Comparison of ENCODE assay signal across 31 cellular contexts in genomic region chr2:213644926-213645325, GRCh38.
"Had no signal": no experiment of that assay in that cellular context is flagged by ENCODE, and none has a peak within 500 bp of the region (broad histone marks: within the 10 kb centered on the region; RNA-seq: fewer than 3 reads in every experiment).

No MANE protein-coding gene starts in this region.

- H3K27ac Mint-ChIP-seq: immature natural killer cell; mesothelial cell of epicardium; naive B cell; natural killer cell; nephron progenitor cell; neural progenitor cell; stimulated activated naive B cell treated with anti-CD40 and anti-IgM and Interleukin-4, amounts not matched to agents 10 μg/mL and 1 μg/mL and 100 μg/mL, for 72 hours; type B pancreatic cell had no signal

- H3K4me1 ChIP-seq: left lung, lower lobe of right lung, right atrium auricular region, right lobe of liver, stomach, testis, uterus had no signal

- H3K36me3 Mint-ChIP-seq: mesothelial cell of epicardium; naive B cell; neural progenitor cell; stimulated activated naive B cell treated with anti-CD40 and anti-IgM and Interleukin-4, amounts not matched to agents 10 μg/mL and 1 μg/mL and 100 μg/mL, for 72 hours; type B pancreatic cell had no signal

- H3K4me3 ChIP-seq: left lung, lower lobe of right lung, neural progenitor cell, ovary, right atrium auricular region, right lobe of liver, smooth muscle cell, stomach, testis, tibial artery, uterus had no signal

- H3K36me3 ChIP-seq: left lung, lower lobe of right lung, neural progenitor cell, neutrophil, ovary, right atrium auricular region, right lobe of liver, stomach, tibial artery, uterus had no signal

- H3K4me1 Mint-ChIP-seq: immature natural killer cell; mesothelial cell of epicardium; naive B cell; natural killer cell; neural progenitor cell; stimulated activated naive B cell treated with anti-CD40 and anti-IgM and Interleukin-4, amounts not matched to agents 10 μg/mL and 1 μg/mL and 100 μg/mL, for 72 hours had no signal

- ATAC-seq: left colon; left lung; natural killer cell; right lobe of liver; stimulated activated naive B cell treated with anti-CD40 and anti-IgM and Interleukin-4, amounts not matched to agents 10 μg/mL and 1 μg/mL and 100 μg/mL, for 72 hours; stimulated activated naive CD8-positive, alpha-beta T cell treated with anti-CD3 and anti-CD28 coated beads, Interleukin-15, Interleukin-2, amounts not matched to agents 100 U/mL and 50 U/mL, for 24 hours had no signal

- H3K27ac ChIP-seq: left lung, lower lobe of right lung, neural progenitor cell, neutrophil, ovary, right atrium auricular region, right lobe of liver, stomach, testis, tibial artery, uterus had no signal

- H3K27me3 Mint-ChIP-seq: naive B cell; progenitor cell of endocrine pancreas; stimulated activated naive B cell treated with anti-CD40 and anti-IgM and Interleukin-4, amounts not matched to agents 10 μg/mL and 1 μg/mL and 100 μg/mL, for 72 hours; type B pancreatic cell had no signal

- H3K4me3 Mint-ChIP-seq: immature natural killer cell; mesothelial cell of epicardium; naive B cell; natural killer cell; nephron progenitor cell; neural progenitor cell; stimulated activated naive B cell treated with anti-CD40 and anti-IgM and Interleukin-4, amounts not matched to agents 10 μg/mL and 1 μg/mL and 100 μg/mL, for 72 hours; type B pancreatic cell had no signal

- H3K9me3 Mint-ChIP-seq: nephron progenitor cell had no signal

- H2AFZ ChIP-seq: neural progenitor cell had no signal

- H3K27me3 ChIP-seq: left lung, neural progenitor cell, neutrophil, ovary, right atrium auricular region, right lobe of liver, stomach, testis, tibial artery, uterus had no signal

- DNase-seq: hippocampal formation; immature natural killer cell; kidney; left colon; left lung; lower lobe of right lung; mammary epithelial cell; mesenchymal stem cell; naive B cell; natural killer cell; nephron progenitor cell; occipital lobe; ovary; right lobe of liver; stimulated activated CD4-positive, alpha-beta T cell treated with anti-CD3 and anti-CD28 coated beads, Interleukin-1b, Interleukin-23, amount 100 ng/mL, for 48 hours; stimulated activated CD4-positive, alpha-beta T cell treated with anti-CD3 and anti-CD28 coated beads, Interleukin-2, amount 100 ng/mL, for 48 hours; stimulated activated CD4-positive, alpha-beta T cell treated with anti-CD3 and anti-CD28 coated beads, Interleukin-4, amount 100 ng/mL, for 4 hours; stimulated activated CD8-positive, alpha-beta memory T cell treated with anti-CD3 and anti-CD28 coated beads, Interleukin-4, amount 100 ng/mL, for 48 hours; stimulated activated naive B cell treated with anti-CD40 and anti-IgM and Interleukin-4, amounts not matched to agents 10 μg/mL and 1 μg/mL and 100 μg/mL, for 72 hours; stimulated activated naive CD8-positive, alpha-beta T cell treated with anti-CD3 and anti-CD28 coated beads, Interleukin-15, Interleukin-2, amounts not matched to agents 100 U/mL and 50 U/mL, for 24 hours; stomach; testis; tibial artery; uterus had no signal

- H3K9me3 ChIP-seq: lower lobe of right lung, neutrophil, ovary, right atrium auricular region, right lobe of liver, testis, tibial artery, uterus had no signal

- H3K4me2 ChIP-seq: neural progenitor cell, smooth muscle cell had no signal

- H3K9ac ChIP-seq: neural progenitor cell had no signal
